Comparison of ENCODE assay signal across 8 cellular contexts in genomic region chr2:196987654-196988364, GRCh38.
DNase-seq lines count a peak whose midpoint lies in the region; ATAC-seq and TF ChIP-seq lines count a peak whose summit lies in the region.

No MANE protein-coding gene starts in this region.

- no peak for TF ChIP-seq POLR2A in gastroesophageal sphincter (IDR thresholded peaks at IDR 0.05)

- peak overlapping the region; percentile 7 to 64 (median 50) for H3K27ac ChIP-seq in gastroesophageal sphincter
- H3K27ac ChIP-seq in parathyroid adenoma, result peak overlapping the region; percentile 65

- H3K9me3 ChIP-seq in gastroesophageal sphincter, result no peaks in the 10 kb centered on the region
- H3K9me3 ChIP-seq in parathyroid adenoma (ENCODE audit: control insufficient read depth, low read length), result no peaks in the 10 kb centered on the region

- no peak for TF ChIP-seq EP300 in gastroesophageal sphincter (IDR thresholded peaks at IDR 0.05)

- H3K4me3 ChIP-seq in gastroesophageal sphincter (no peak overlapping the region), parathyroid adenoma (ENCODE audit: low read depth, low read length) (peak overlapping the region; percentile 43)

- ATAC-seq in HG02852 (IDR thresholded peaks at IDR 0.05; ENCODE audit: unreplicated experiment), result peak; percentile 76
- peak; percentile 86 for ATAC-seq in gastroesophageal sphincter

- H3K9ac ChIP-seq in parathyroid adenoma, result no peak overlapping the region

- H3K4me1 Mint-ChIP-seq in activated T-helper 1 cell treated with anti-CD3 and anti-CD28 coated beads, Interleukin-12 subunit alpha, Interleukin-12 subunit beta, Interleukin-2, Interleukin-4 antibody, amounts not matched to agents 30 ng/mL and 10 ng/mL and 1 ng/mL, durations not matched to agents 14 hours and 24 hours and 36 hours (ENCODE audit: low read depth), result peaks cover 62% of the 10 kb centered on the region

- peaks cover 0 to 16% of the 10 kb centered on the region in 2 donors for H3K36me3 ChIP-seq in gastroesophageal sphincter
- H3K36me3 ChIP-seq in parathyroid adenoma (ENCODE audit: control insufficient read depth, insufficient read depth, low read length), result no peaks in the 10 kb centered on the region

- no peaks in the 10 kb centered on the region for H3K9me3 Mint-ChIP-seq in activated T-helper 1 cell treated with anti-CD3 and anti-CD28 coated beads, Interleukin-12 subunit alpha, Interleukin-12 subunit beta, Interleukin-2, Interleukin-4 antibody, amounts not matched to agents 30 ng/mL and 10 ng/mL and 1 ng/mL, durations not matched to agents 14 hours and 24 hours and 36 hours

- peak overlapping the region; percentile 59 for H2AFZ ChIP-seq in parathyroid adenoma

- peak overlapping the region; percentile 60 for H3K4me2 ChIP-seq in parathyroid adenoma (ENCODE audit: low read length)

- 2 to 4% methylated on average over 6 of the region's 6 CpGs for WGBS in gastroesophageal sphincter (ENCODE audit: low coverage in 1 of 2), 2 donors

- no peaks in the 10 kb centered on the region for H3K27me3 Mint-ChIP-seq in activated T-helper 1 cell treated with anti-CD3 and anti-CD28 coated beads, Interleukin-12 subunit alpha, Interleukin-12 subunit beta, Interleukin-2, Interleukin-4 antibody, amounts not matched to agents 30 ng/mL and 10 ng/mL and 1 ng/mL, durations not matched to agents 14 hours and 24 hours and 36 hours (ENCODE audit: insufficient read depth)

- H3K27me3 ChIP-seq in gastroesophageal sphincter (no peaks in the 10 kb centered on the region), parathyroid adenoma (ENCODE audit: control insufficient read depth, insufficient read depth, low read length) (no peaks in the 10 kb centered on the region)

- peak overlapping the region; percentile 66 for H3K4me3 Mint-ChIP-seq in activated T-helper 1 cell treated with anti-CD3 and anti-CD28 coated beads, Interleukin-12 subunit alpha, Interleukin-12 subunit beta, Interleukin-2, Interleukin-4 antibody, amounts not matched to agents 30 ng/mL and 10 ng/mL and 1 ng/mL, durations not matched to agents 14 hours and 24 hours and 36 hours

- peak; percentile 57 for DNase-seq in GF-D8 (lab: John Stamatoyannopoulos, UW)
- DNase-seq in NCI-H2227 treated with DMSO at 0.1 percent for 48 hours (lab: John Stamatoyannopoulos, UW), result peak; percentile 92
- peak; percentile 46 for DNase-seq in activated T-helper 1 cell treated with anti-CD3 and anti-CD28 coated beads, Interleukin-12 subunit alpha, Interleukin-12 subunit beta, Interleukin-2, Interleukin-4 antibody, amounts not matched to agents 30 ng/mL and 10 ng/mL and 1 ng/mL, durations not matched to agents 14 hours and 24 hours and 36 hours (ENCODE audit: low spot score)
- DNase-seq in DMS114 treated with DMSO at 0.1 percent for 48 hours (lab: John Stamatoyannopoulos, UW; ENCODE audit: unreplicated experiment), result no peak
- no peak for DNase-seq in NCI-H524 treated with DMSO at 0.1 percent for 48 hours (lab: John Stamatoyannopoulos, UW)

- peak overlapping the region; percentile 94 for H3K27ac Mint-ChIP-seq in activated T-helper 1 cell treated with anti-CD3 and anti-CD28 coated beads, Interleukin-12 subunit alpha, Interleukin-12 subunit beta, Interleukin-2, Interleukin-4 antibody, amounts not matched to agents 30 ng/mL and 10 ng/mL and 1 ng/mL, durations not matched to agents 14 hours and 24 hours and 36 hours

- intact Hi-C loops in activated T-helper 1 cell treated with anti-CD3 and anti-CD28 coated beads, Interleukin-12 subunit alpha, Interleukin-12 subunit beta, Interleukin-2, Interleukin-4 antibody, amounts not matched to agents 30 ng/mL and 10 ng/mL and 1 ng/mL, durations not matched to agents 14 hours and 24 hours and 36 hours (cut with micrococcal nuclease), result loop anchor here (1.0 to 10.0 kb wide), 10 partner anchors 13 to 843 kb away; partner anchors contain the start of gene GTF3C3

- H3K4me1 ChIP-seq in gastroesophageal sphincter, result peaks cover 0 to 18% (median 0%) of the 10 kb centered on the region in 3 donors
- H3K4me1 ChIP-seq in parathyroid adenoma, result peaks cover 10% of the 10 kb centered on the region

- TF ChIP-seq CTCF in gastroesophageal sphincter (IDR thresholded peaks at IDR 0.05) (no peak), parathyroid adenoma (IDR thresholded peaks at IDR 0.05) (no peak)

- H3K79me2 ChIP-seq in parathyroid adenoma, result no peaks in the 10 kb centered on the region

- peaks cover 58% of the 10 kb centered on the region for H3K36me3 Mint-ChIP-seq in activated T-helper 1 cell treated with anti-CD3 and anti-CD28 coated beads, Interleukin-12 subunit alpha, Interleukin-12 subunit beta, Interleukin-2, Interleukin-4 antibody, amounts not matched to agents 30 ng/mL and 10 ng/mL and 1 ng/mL, durations not matched to agents 14 hours and 24 hours and 36 hours (ENCODE audit: low read depth)

Comparison
In these comparisons a context has a peak if more than half of its experiments do, and no peak if none do; other contexts are left out.
1. DNase-seq: peak in GF-D8 (single experiment), NCI-H2227 treated with DMSO at 0.1 percent for 48 hours (single experiment) and activated T-helper 1 cell treated with anti-CD3 and anti-CD28 coated beads, Interleukin-12 subunit alpha, Interleukin-12 subunit beta, Interleukin-2, Interleukin-4 antibody, amounts not matched to agents 30 ng/mL and 10 ng/mL and 1 ng/mL, durations not matched to agents 14 hours and 24 hours and 36 hours (single experiment); none in DMS114 treated with DMSO at 0.1 percent for 48 hours (single experiment) and NCI-H524 treated with DMSO at 0.1 percent for 48 hours (single experiment).